In genomic region chr13:75760182-75760981, GRCh38 we compare ENCODE assay signal across 8 cellular contexts.
DNase-seq lines count a peak whose midpoint lies in the region; ATAC-seq, FAIRE-seq and TF ChIP-seq lines count a peak whose summit lies in the region.

No MANE protein-coding gene starts in this region.

- H3K9ac ChIP-seq in GM12878 (ENCODE audit: control insufficient read depth, insufficient read depth, low read length): no peak overlapping the region

- ATAC-seq in GM12878 (no peak), right lobe of liver (peak; percentile 84 to 95 (median 91)), aorta (ENCODE audit: low FRiP score) (peak; percentile 23), GM19035 (IDR thresholded peaks at IDR 0.05; ENCODE audit: unreplicated experiment) (no peak)

- WGBS in GM12878 (ENCODE audit: insufficient coverage, insufficient replicate concordance, low lambda C conversion rate, missing lambda C conversion rate): 50% methylated on average over 9 of the region's 9 CpGs
- 13% methylated on average over 9 of the region's 9 CpGs for WGBS in right lobe of liver (ENCODE audit: insufficient coverage, low coverage, low lambda C conversion rate, missing lambda C conversion rate)
- 7 to 11% methylated on average over 9 of the region's 9 CpGs for WGBS in aorta, 2 donors

- peak overlapping the region; percentile 46 for H3K4me2 ChIP-seq in GM12878 (ENCODE audit: control insufficient read depth, insufficient read depth)

- in situ Hi-C loops in GM12878 (cut with MboI): no loop called here

- H3K36me3 ChIP-seq in GM12878 (ENCODE audit: control insufficient read depth in 2 of 2, insufficient read depth in 2 of 2, low read length in 1 of 2): no peaks in the 10 kb centered on the region; a peak in 1 of 4 replicates
- H3K36me3 ChIP-seq in right lobe of liver: no peaks in the 10 kb centered on the region
- no peaks in the 10 kb centered on the region for H3K36me3 ChIP-seq in aorta (ENCODE audit: control insufficient read depth in 1 of 2, insufficient read depth in 2 of 2, low read length in 1 of 2)

- H3K9me3 ChIP-seq in GM12878 (replicated peaks; ENCODE audit: control insufficient read depth, insufficient read depth, low read length) (peaks cover 7% of the 10 kb centered on the region), right lobe of liver (no peaks in the 10 kb centered on the region), aorta (ENCODE audit: control insufficient read depth, low read length) (no peaks in the 10 kb centered on the region)

- H3K27ac ChIP-seq in GM12878 (ENCODE audit: control insufficient read depth, insufficient read depth): peak overlapping the region; percentile 93
- H3K27ac ChIP-seq in right lobe of liver: peak overlapping the region; percentile 63 to 87 (median 80)
- peak overlapping the region in 1 of 2 donors; percentile 71 for H3K27ac ChIP-seq in aorta (ENCODE audit: low read depth in 1 of 2, low read length in 2 of 2)

- RAD21 ChIA-PET in GM12878 (lab: Charles Lee; ENCODE audit: unreplicated experiment): interaction anchor here (0.7 to 5.6 kb wide), 16 partner anchors 16 to 109 kb away, joined by 3 to 72 read pairs (median 4); no protein-coding TSS in a partner anchor

- intact Hi-C loops in GM12878 (cut with micrococcal nuclease; ENCODE audit: unreplicated experiment): no loop called here
- intact Hi-C loops in right lobe of liver (cut with DNase I): no loop called here
- intact Hi-C loops in aorta (cut with DNase I): loop anchor here in 1 of 2 donors (5.0 kb wide), 1 partner anchor 42 kb away; no protein-coding TSS in a partner anchor

- H3K27me3 ChIP-seq in GM12878 (replicated peaks in 1 of 2; ENCODE audit: control insufficient read depth in 2 of 2, insufficient read depth in 2 of 2, low read length in 1 of 2): no peaks in the 10 kb centered on the region
- H3K27me3 ChIP-seq in right lobe of liver: no peaks in the 10 kb centered on the region
- no peaks in the 10 kb centered on the region for H3K27me3 ChIP-seq in aorta (ENCODE audit: control insufficient read depth in 1 of 2, insufficient read depth in 2 of 2, low read length in 1 of 2)

- peak overlapping the region; percentile 39 for H2AFZ ChIP-seq in GM12878 (ENCODE audit: control insufficient read depth, low read depth, low read length)

- CTCF ChIA-PET in GM12878 (lab: Yijun Ruan, JAX): interaction anchor here (0.9 to 4.9 kb wide), 10 partner anchors 39 to 460 kb away, joined by 3 to 55 read pairs (median 4); no protein-coding TSS in a partner anchor
- CTCF ChIA-PET in GM10248 (lab: Yijun Ruan, JAX): interaction anchor here (0.9 to 7.9 kb wide), 17 partner anchors 9 to 278 kb away, joined by 3 to 54 read pairs (median 5); partner anchors contain the start of gene TBC1D4

- TF ChIP-seq POLR2A in H54 (IDR thresholded peaks at IDR 0.05; ENCODE audit: low read depth, low read length) (no peak), GM12878 (IDR thresholded peaks at IDR 0.05; ENCODE audit: low read depth, low read length) (no peak), right lobe of liver (IDR thresholded peaks at IDR 0.05) (peak; percentile 98)

- peaks cover 15% of the 10 kb centered on the region for H3K4me1 ChIP-seq in GM12878 (ENCODE audit: control insufficient read depth, insufficient read depth, low read length)
- peaks cover 0 to 26% (median 6%) of the 10 kb centered on the region in 4 donors for H3K4me1 ChIP-seq in right lobe of liver
- peaks cover 2 to 8% of the 10 kb centered on the region in 2 donors for H3K4me1 ChIP-seq in aorta (ENCODE audit: control insufficient read depth in 1 of 2, insufficient read depth in 2 of 2, low read length in 2 of 2)

- TF ChIP-seq EP300 in GM12878 (IDR thresholded peaks at IDR 0.05; ENCODE audit: borderline replicate concordance in 1 of 2, control insufficient read depth in 1 of 2, low read depth in 2 of 2, low read length in 2 of 2): no peak

- SMC1A ChIA-PET in GM12878 (lab: Charles Lee; ENCODE audit: uncharacterized antibody, unreplicated experiment): interaction anchor here (0.5 to 7.5 kb wide), 24 partner anchors 8 to 403 kb away, joined by 3 to 82 read pairs (median 4); no protein-coding TSS in a partner anchor

- no peak for DNase-seq in GM12864 (ENCODE audit: low read depth)
- no peak for DNase-seq in H54 (ENCODE audit: insufficient read length, low spot score)
- peak; percentile 82 for DNase-seq in NCI-H146 (lab: John Stamatoyannopoulos, UW)
- no peak for DNase-seq in GM12878 (ENCODE audit: low read depth, low spot score)
- peak; percentile 40 to 87 (median 70) for DNase-seq in right lobe of liver
- DNase-seq in aorta: no peak
- DNase-seq in GM10248 (ENCODE audit: extremely low spot score): no peak

- FAIRE-seq in H54 (lab: Jason Lieb, UNC) (peak; percentile 20), GM12878 (lab: Jason Lieb, UNC) (no peak)

- no TSS peak for BruUV-seq in GM12878 (replicated peaks; lab: Mats Ljungman, UMichigan)

- H3K79me2 ChIP-seq in GM12878 (ENCODE audit: control insufficient read depth, insufficient read depth, low read length): peaks cover 5% of the 10 kb centered on the region; the same call in 1 of the 2 replicates

- H3K4me3 ChIP-seq in GM12864 (ENCODE audit: low read depth, low read length) (peak overlapping the region; percentile 6; the same call in 1 of the 2 replicates), GM12878 (no peak overlapping the region), right lobe of liver (peak overlapping the region; percentile 31 to 60 (median 55)), aorta (ENCODE audit: low read length in 2 of 2) (peak overlapping the region; percentile 46 to 87)

- peak; percentile 20; the same call in 1 of the 2 replicates for TF ChIP-seq RAD21 in GM12878 (IDR thresholded peaks at IDR 0.05; ENCODE audit: insufficient read depth, low read depth, low read length)

- peak; percentile 28 for TF ChIP-seq CTCF in GM12864 (IDR thresholded peaks at IDR 0.05; ENCODE audit: low read depth, low read length, missing control alignments)
- TF ChIP-seq CTCF in GM12878 (IDR thresholded peaks at IDR 0.05 in 2 of 3, conservative IDR thresholded peaks at IDR 0.05 in 1 of 3; ENCODE audit: control insufficient read depth in 2 of 3, extremely low read depth in 1 of 3, insufficient read depth in 1 of 3, low read depth in 3 of 3, low read length in 3 of 3): no peak
- peak in 2 of 4 donors; percentile 24 to 46 for TF ChIP-seq CTCF in right lobe of liver (IDR thresholded peaks at IDR 0.05)
- TF ChIP-seq CTCF in GM10248 (IDR thresholded peaks at IDR 0.05; ENCODE audit: control extremely low read depth, extremely low read depth, low read depth, missing control alignments): no peak

- POLR2A ChIA-PET in GM12878 (lab: Charles Lee) (interaction anchor here (0.8 to 1.5 kb wide), 4 partner anchors 10 to 64 kb away, joined by 3 to 5 read pairs (median 4); no protein-coding TSS in a partner anchor), GM10248 (lab: Yijun Ruan, JAX) (interaction anchor here (1.2 kb wide), 1 partner anchor 22 kb away, joined by 4 read pairs; no protein-coding TSS in a partner anchor)

- no peaks in the 10 kb centered on the region for H4K20me1 ChIP-seq in GM12878 (ENCODE audit: control insufficient read depth, insufficient read depth)

TF ChIP-seq in GM12878, 131 proteins besides CTCF, POLR2A, EP300 and RAD21:
- TF ChIP-seq SREBF2 (IDR thresholded peaks at IDR 0.05; ENCODE audit: low read length) (no peak), ATF7 (IDR thresholded peaks at IDR 0.05; ENCODE audit: low read depth) (no peak)
- TF ChIP-seq, protein P1, sequence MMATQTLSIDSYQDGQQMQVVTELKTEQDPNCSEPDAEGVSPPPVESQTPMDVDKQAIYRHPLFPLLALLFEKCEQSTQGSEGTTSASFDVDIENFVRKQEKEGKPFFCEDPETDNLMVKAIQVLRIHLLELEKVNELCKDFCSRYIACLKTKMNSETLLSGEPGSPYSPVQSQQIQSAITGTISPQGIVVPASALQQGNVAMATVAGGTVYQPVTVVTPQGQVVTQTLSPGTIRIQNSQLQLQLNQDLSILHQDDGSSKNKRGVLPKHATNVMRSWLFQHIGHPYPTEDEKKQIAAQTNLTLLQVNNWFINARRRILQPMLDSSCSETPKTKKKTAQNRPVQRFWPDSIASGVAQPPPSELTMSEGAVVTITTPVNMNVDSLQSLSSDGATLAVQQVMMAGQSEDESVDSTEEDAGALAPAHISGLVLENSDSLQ (IDR thresholded peaks at IDR 0.05): 0 out of 2 replicates have a peak, but pooled peaks have one; percentile 8

Comparison
In these comparisons a context has a peak if more than half of its experiments do, and no peak if none do; other contexts are left out.
1. DNase-seq: peak in NCI-H146 (single experiment) and right lobe of liver (3 of 3); none in GM12864 (single experiment), H54 (single experiment), GM12878 (single experiment), aorta (0 of 2) and GM10248 (single experiment).
2. ATAC-seq: peak in right lobe of liver (4 of 4) and aorta (single experiment); none in GM12878 (single experiment) and GM19035 (single experiment).